Comparison of ENCODE assay signal across 27 cellular contexts in the genomic region with DNA sequence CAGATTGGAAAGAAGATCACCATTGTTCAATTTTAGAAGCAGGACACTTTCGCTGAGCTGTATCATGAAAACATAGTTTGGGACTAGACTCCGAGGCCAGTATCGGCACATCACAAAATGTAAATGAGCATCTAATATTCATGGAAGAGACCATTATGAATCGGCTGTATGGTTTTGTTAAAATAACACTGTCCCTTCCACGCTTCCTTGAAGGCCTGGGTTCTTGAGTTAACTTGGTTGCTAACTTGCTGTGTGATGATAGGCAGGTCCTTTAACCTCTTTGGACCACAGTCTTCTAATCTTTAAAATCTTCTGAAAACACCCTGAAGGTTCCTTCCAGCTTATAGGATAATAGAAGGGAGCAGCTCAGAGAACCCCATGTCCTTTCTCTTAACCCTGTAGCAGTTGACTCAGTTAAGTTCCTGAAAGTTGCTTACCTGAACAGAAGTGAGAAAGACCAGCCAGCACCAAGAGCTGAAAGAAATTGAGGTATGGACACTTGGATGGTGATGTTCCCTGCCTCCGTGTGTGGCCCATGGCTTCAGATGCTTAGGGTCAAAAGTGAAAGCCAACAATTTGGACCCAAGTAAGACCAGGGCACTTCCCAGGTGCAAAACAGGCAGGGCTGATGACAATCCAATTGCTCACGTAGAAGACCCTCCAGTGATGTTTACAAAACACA. TPM values are rescaled to one million over a fixed set of nuclear protein-coding genes. Genes with fewer than 3 reads are reported as not detected.
A peak's percentile ranks its signal among the peaks of the same experiment; 100 is the strongest.
DNase-seq lines count a peak whose midpoint lies in the region; ATAC-seq and TF ChIP-seq lines count a peak whose summit lies in the region.
"Had no signal": no experiment of that assay in that cellular context is flagged by ENCODE, and none has a peak within 500 bp of the region (broad histone marks: within the 10 kb centered on the region; RNA-seq: fewer than 3 reads in every experiment).

No MANE protein-coding gene starts in this region.

- no peaks in the 10 kb centered on the region for H3K27me3 ChIP-seq in A673 (replicated peaks; ENCODE audit: insufficient read depth, low read depth, low read length, poor library complexity)
- H3K27me3 ChIP-seq: cardiac muscle cell, esophagus squamous epithelium, gastroesophageal sphincter, left lung, testis had no signal

- no peak overlapping the region for H3K4me3 ChIP-seq in A673 (ENCODE audit: low read depth, low read length, poor library complexity, severe bottlenecking)
- H3K4me3 ChIP-seq: cardiac muscle cell, esophagus squamous epithelium, gastroesophageal sphincter, left lung, PC-9, testis had no signal

- CTCF ChIA-PET in A673 (lab: Charles Lee) = no interaction called here

- H3K27ac ChIP-seq in A673 (ENCODE audit: low read depth, low read length, poor library complexity, severe bottlenecking) = no peak overlapping the region
- H3K27ac ChIP-seq: cardiac muscle cell, esophagus squamous epithelium, gastroesophageal sphincter, left lung, PC-9, testis had no signal

- no peaks in the 10 kb centered on the region for H3K9me3 ChIP-seq in A673 (ENCODE audit: low read depth, low read length, poor library complexity, severe bottlenecking)
- H3K9me3 ChIP-seq: esophagus squamous epithelium, gastroesophageal sphincter, left lung, testis had no signal

- H3K4me1 Mint-ChIP-seq in stimulated activated naive CD8-positive, alpha-beta T cell treated with anti-CD3 and anti-CD28 coated beads, Interleukin-15, Interleukin-2, amounts not matched to agents 100 ng/mL and 50 ng/mL, for 24 hours (ENCODE audit: low read depth) = peaks cover 54% of the 10 kb centered on the region
- peaks cover 55 to 76% (median 64%) of the 10 kb centered on the region in 3 donors for H3K4me1 Mint-ChIP-seq in IgD-negative memory B cell
- H3K4me1 Mint-ChIP-seq in activated naive CD8-positive, alpha-beta T cell treated with anti-CD3 and anti-CD28 coated beads, Interleukin-2, amount 50 U/mL, for 24 hours = peaks cover 58% of the 10 kb centered on the region

- no peaks in the 10 kb centered on the region for H3K36me3 ChIP-seq in A673 (ENCODE audit: insufficient read depth, low read length, poor library complexity, severe bottlenecking)
- H3K36me3 ChIP-seq: cardiac muscle cell, esophagus squamous epithelium, gastroesophageal sphincter, left lung had no signal

- BruUV-seq in A673 (replicated peaks; lab: Mats Ljungman, UMichigan) = no TSS peak

- no peaks in the 10 kb centered on the region for H3K9me3 Mint-ChIP-seq in stimulated activated naive CD8-positive, alpha-beta T cell treated with anti-CD3 and anti-CD28 coated beads, Interleukin-15, Interleukin-2, amounts not matched to agents 100 ng/mL and 50 ng/mL, for 24 hours
- no peaks in the 10 kb centered on the region for H3K9me3 Mint-ChIP-seq in IgD-negative memory B cell
- no peaks in the 10 kb centered on the region for H3K9me3 Mint-ChIP-seq in activated naive CD8-positive, alpha-beta T cell treated with anti-CD3 and anti-CD28 coated beads, Interleukin-2, amount 50 U/mL, for 24 hours
- H3K9me3 Mint-ChIP-seq: CD4-positive, alpha-beta T cell; endodermal cell; naive thymus-derived CD4-positive, alpha-beta T cell had no signal

- H3K27ac Mint-ChIP-seq in stimulated activated naive CD8-positive, alpha-beta T cell treated with anti-CD3 and anti-CD28 coated beads, Interleukin-15, Interleukin-2, amounts not matched to agents 100 ng/mL and 50 ng/mL, for 24 hours = peak overlapping the region; percentile 67
- peak overlapping the region; percentile 95 to 100 (median 99) for H3K27ac Mint-ChIP-seq in IgD-negative memory B cell
- H3K27ac Mint-ChIP-seq in activated naive CD8-positive, alpha-beta T cell treated with anti-CD3 and anti-CD28 coated beads, Interleukin-2, amount 50 U/mL, for 24 hours = peak overlapping the region; percentile 70
- H3K27ac Mint-ChIP-seq: CD4-positive, alpha-beta T cell; endodermal cell had no signal

- POLR2A ChIA-PET in A673 (lab: Charles Lee; ENCODE audit: low non-redundant PET) = no interaction called here

- peaks cover 8% of the 10 kb centered on the region for H3K36me3 Mint-ChIP-seq in stimulated activated naive CD8-positive, alpha-beta T cell treated with anti-CD3 and anti-CD28 coated beads, Interleukin-15, Interleukin-2, amounts not matched to agents 100 ng/mL and 50 ng/mL, for 24 hours (ENCODE audit: low read depth)
- peaks cover 9% of the 10 kb centered on the region for H3K36me3 Mint-ChIP-seq in IgD-negative memory B cell
- H3K36me3 Mint-ChIP-seq in activated naive CD8-positive, alpha-beta T cell treated with anti-CD3 and anti-CD28 coated beads, Interleukin-2, amount 50 U/mL, for 24 hours (ENCODE audit: low read depth) = peaks cover 11% of the 10 kb centered on the region

- peak overlapping the region; percentile 58 for H3K4me3 Mint-ChIP-seq in stimulated activated naive CD8-positive, alpha-beta T cell treated with anti-CD3 and anti-CD28 coated beads, Interleukin-15, Interleukin-2, amounts not matched to agents 100 ng/mL and 50 ng/mL, for 24 hours
- peak overlapping the region; percentile 79 to 94 (median 88) for H3K4me3 Mint-ChIP-seq in IgD-negative memory B cell
- H3K4me3 Mint-ChIP-seq in activated naive CD8-positive, alpha-beta T cell treated with anti-CD3 and anti-CD28 coated beads, Interleukin-2, amount 50 U/mL, for 24 hours = peak overlapping the region; percentile 69
- H3K4me3 Mint-ChIP-seq: CD4-positive, alpha-beta T cell; endodermal cell had no signal

- DNase-seq in stimulated activated naive CD8-positive, alpha-beta T cell treated with anti-CD3 and anti-CD28 coated beads, Interleukin-15, Interleukin-2, amounts not matched to agents 100 U/mL and 50 U/mL, for 24 hours = no peak
- DNase-seq in activated naive CD8-positive, alpha-beta T cell treated with anti-CD3 and anti-CD28 coated beads, Interleukin-2, amount 50 U/mL, for 24 hours = no peak
- DNase-seq in MV-4-11 (lab: John Stamatoyannopoulos, UW) (no peak), A673 (ENCODE audit: low spot score) (no peak)
- DNase-seq: activated CD8-positive, alpha-beta memory T cell treated with anti-CD3 and anti-CD28 coated beads, Interleukin-2, amount 50 U/mL, for 4 hours; activated naive CD4-positive, alpha-beta T cell treated with Interleukin-2 at 50 U/mL for 16 hours; anterior cingulate cortex; CD4-positive, alpha-beta T cell; cortex of kidney; endodermal cell; esophagus squamous epithelium; hypothalamus; left lung; naive thymus-derived CD4-positive, alpha-beta T cell; NCI-H146; NCI-H510A; nucleus accumbens; PC-9; SHP77 treated with DMSO at 0.1 percent for 48 hours; SW 1271; testis had no signal

- intact Hi-C loops in A673 (cut with micrococcal nuclease; ENCODE audit: unreplicated experiment) = no loop called here

- H3K4me1 ChIP-seq in A673 (ENCODE audit: insufficient read depth, low read length, poor library complexity, severe bottlenecking) = no peaks in the 10 kb centered on the region
- H3K4me1 ChIP-seq: esophagus squamous epithelium, gastroesophageal sphincter, testis had no signal

- no peak for TF ChIP-seq CTCF in A673 (conservative IDR thresholded peaks at IDR 0.05; ENCODE audit: low read depth, low read length)

- no peak for ATAC-seq in stimulated activated naive CD8-positive, alpha-beta T cell treated with anti-CD3 and anti-CD28 coated beads, Interleukin-15, Interleukin-2, amounts not matched to agents 100 U/mL and 50 U/mL, for 24 hours
- ATAC-seq in activated naive CD8-positive, alpha-beta T cell treated with anti-CD3 and anti-CD28 coated beads, Interleukin-2, amount 50 U/mL, for 24 hours = no peak
- no peak for ATAC-seq in GM19035 (IDR thresholded peaks at IDR 0.05; ENCODE audit: unreplicated experiment)
- ATAC-seq: gastroesophageal sphincter; naive thymus-derived CD4-positive, alpha-beta T cell had no signal

- H3K27me3 Mint-ChIP-seq in stimulated activated naive CD8-positive, alpha-beta T cell treated with anti-CD3 and anti-CD28 coated beads, Interleukin-15, Interleukin-2, amounts not matched to agents 100 ng/mL and 50 ng/mL, for 24 hours = peaks cover 3% of the 10 kb centered on the region
- no peaks in the 10 kb centered on the region for H3K27me3 Mint-ChIP-seq in IgD-negative memory B cell
- H3K27me3 Mint-ChIP-seq in activated naive CD8-positive, alpha-beta T cell treated with anti-CD3 and anti-CD28 coated beads, Interleukin-2, amount 50 U/mL, for 24 hours = peaks cover 6% of the 10 kb centered on the region
- H3K27me3 Mint-ChIP-seq: CD4-positive, alpha-beta T cell had no signal

RNA-seq across cellular contexts. Expression of gene CD80, which starts 2.1 kb away (rescaled TPM):
- polyA plus RNA-seq in IgD-negative memory B cell = 9.3 TPM
- not detected in 2 replicates for total RNA-seq in A673 (2021)
- total RNA-seq: PC-9, pulmonary artery endothelial cell had no signal
- polyA plus RNA-seq: cardiac muscle cell; naive thymus-derived CD4-positive, alpha-beta T cell had no signal

RNA-seq across cellular contexts. Expression of gene ADPRH, which starts 22.0 kb away (rescaled TPM):
- polyA plus RNA-seq in IgD-negative memory B cell = 29.2 TPM
- total RNA-seq in A673 (2021) = 0.37 TPM in 2 replicates

RNA-seq across cellular contexts. Expression of gene PLA1A, which starts 40.4 kb away (rescaled TPM):
- polyA plus RNA-seq in IgD-negative memory B cell = not detected
- not detected in 2 replicates for total RNA-seq in A673 (2021)
- total RNA-seq: cardiac muscle cell; CD4-positive, alpha-beta T cell; PC-9 had no signal
- polyA plus RNA-seq: naive thymus-derived CD4-positive, alpha-beta T cell had no signal

RNA-seq across cellular contexts. Expression of gene TIMMDC1, which starts 59.0 kb away (rescaled TPM):
- polyA plus RNA-seq in IgD-negative memory B cell = 89.0 TPM
- 96.7 and 97.8 TPM in 2 replicates for total RNA-seq in A673 (2021)
